ENCODE assay signal across 25 cellular contexts in genomic region chr10:12207114-12207513, GRCh38.
"Had no signal": no experiment of that assay in that cellular context is flagged by ENCODE, and none has a peak within 500 bp of the region (broad histone marks: within the 10 kb centered on the region; RNA-seq: fewer than 3 reads in every experiment).

No MANE protein-coding gene starts in this region.

- H3K4me3 Mint-ChIP-seq: immature natural killer cell; naive thymus-derived CD8-positive, alpha-beta T cell; nephron progenitor cell; stimulated activated naive CD8-positive, alpha-beta T cell treated with anti-CD3 and anti-CD28 coated beads, Interleukin-15, amount 100 ng/mL, for 72 hours had no signal

- H3K27ac Mint-ChIP-seq: nephron progenitor cell; stimulated activated naive CD8-positive, alpha-beta T cell treated with anti-CD3 and anti-CD28 coated beads, Interleukin-15, amount 100 ng/mL, for 72 hours had no signal

- H3K36me3 ChIP-seq: ovary had no signal

- H3K27ac ChIP-seq: dorsolateral prefrontal cortex, lower lobe of right lung, ovary, psoas muscle, sigmoid colon, suprapubic skin had no signal

- H3K4me3 ChIP-seq: dorsolateral prefrontal cortex, lower lobe of right lung, ovary, psoas muscle, sigmoid colon, suprapubic skin had no signal

- H3K27me3 ChIP-seq: dorsolateral prefrontal cortex, ovary, sigmoid colon, suprapubic skin had no signal

- H3K4me1 ChIP-seq: lower lobe of right lung, psoas muscle, sigmoid colon, suprapubic skin had no signal

- H3K9me3 ChIP-seq: lower lobe of right lung, ovary, psoas muscle, sigmoid colon, suprapubic skin had no signal

- ATAC-seq: left colon; left ventricle myocardium superior; lower lobe of right lung; naive thymus-derived CD8-positive, alpha-beta T cell; psoas muscle; right cardiac atrium; stimulated activated naive CD8-positive, alpha-beta T cell treated with anti-CD3 and anti-CD28 coated beads, Interleukin-15, amount 100 ng/mL, for 72 hours had no signal

- FAIRE-seq: colon, frontal cortex had no signal

- DNase-seq: dorsolateral prefrontal cortex; effector CD4-positive, alpha-beta T cell; hypothalamus; immature natural killer cell; islet precursor cell; kidney glomerular epithelial cell; left colon; left ventricle myocardium superior; lower lobe of right lung; naive thymus-derived CD8-positive, alpha-beta T cell; nephron progenitor cell; occipital lobe; ovary; posterior cingulate gyrus; psoas muscle; right cardiac atrium; sigmoid colon; stimulated activated CD4-positive, alpha-beta T cell treated with anti-CD3 and anti-CD28 coated beads, Interleukin-2, amount 100 ng/mL, for 24 hours; stimulated activated CD4-positive, alpha-beta T cell treated with anti-CD3 and anti-CD28 coated beads, Interleukin-4, amount 100 ng/mL, for 24 hours; stimulated activated naive CD4-positive, alpha-beta T cell; stimulated activated naive CD8-positive, alpha-beta T cell treated with anti-CD3 and anti-CD28 coated beads, Interleukin-15, amount 100 ng/mL, for 72 hours; trophoblast cell had no signal

- H3K4me1 Mint-ChIP-seq: nephron progenitor cell had no signal

- H3K27me3 Mint-ChIP-seq: naive thymus-derived CD8-positive, alpha-beta T cell; stimulated activated naive CD8-positive, alpha-beta T cell treated with anti-CD3 and anti-CD28 coated beads, Interleukin-15, amount 100 ng/mL, for 72 hours had no signal

- H3K9me3 Mint-ChIP-seq: immature natural killer cell; naive thymus-derived CD8-positive, alpha-beta T cell; stimulated activated naive CD8-positive, alpha-beta T cell treated with anti-CD3 and anti-CD28 coated beads, Interleukin-15, amount 100 ng/mL, for 72 hours had no signal
